Comparison of ENCODE assay signal across 9 cellular contexts in the genomic region with DNA sequence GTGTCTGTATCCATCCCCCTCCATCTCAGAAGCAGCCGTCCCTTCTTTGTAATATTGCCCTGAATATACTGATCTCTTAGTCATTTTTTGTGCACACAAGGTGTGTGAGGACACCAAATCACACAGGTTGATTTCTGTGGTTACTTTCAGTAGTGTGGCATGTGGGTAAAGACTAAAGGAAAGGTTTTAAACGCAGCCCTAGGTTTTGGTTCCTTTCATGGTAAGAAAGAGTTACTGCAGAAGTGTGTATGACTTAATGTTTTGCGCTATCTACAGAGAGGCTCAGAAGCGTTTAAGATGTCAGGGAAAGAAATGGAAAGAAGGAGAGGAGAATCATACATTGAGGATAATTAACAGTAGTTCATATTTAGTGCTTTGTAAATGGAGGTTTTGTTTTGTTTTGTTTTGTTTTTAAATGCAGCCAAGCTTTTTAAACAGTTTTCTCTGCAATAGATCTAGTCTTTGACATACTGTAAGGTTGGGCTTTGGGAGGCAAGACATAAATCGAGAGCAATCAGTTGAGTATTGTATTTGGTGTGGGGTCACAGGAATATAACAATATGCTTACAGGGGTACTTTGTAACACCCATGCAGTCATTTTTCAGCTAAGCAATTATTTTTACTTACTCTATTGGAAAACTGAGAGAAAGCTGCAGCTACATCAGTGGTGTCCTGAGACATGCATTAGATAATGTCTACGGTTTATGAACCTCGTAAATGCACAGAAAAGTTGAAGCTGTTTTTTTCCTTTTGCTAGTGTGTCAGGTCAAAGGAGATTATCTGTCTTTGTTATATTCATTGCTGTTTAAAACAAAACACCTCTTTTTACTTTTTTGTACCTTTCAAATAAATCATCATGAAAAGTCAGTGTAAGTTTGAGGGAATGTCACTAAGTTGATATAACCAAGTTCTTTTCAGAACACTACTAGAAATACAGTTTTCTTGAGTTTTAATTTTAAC. TPM values are rescaled to one million over a fixed set of nuclear protein-coding genes. Genes with fewer than 3 reads are reported as not detected.
A peak's percentile ranks its signal among the peaks of the same experiment; 100 is the strongest.
DNase-seq lines count a peak whose midpoint lies in the region; ATAC-seq and TF ChIP-seq lines count a peak whose summit lies in the region.
"Had no signal": no experiment of that assay in that cellular context is flagged by ENCODE, and none has a peak within 500 bp of the region (broad histone marks: within the 10 kb centered on the region; RNA-seq: fewer than 3 reads in every experiment).

No MANE protein-coding gene starts in this region.

- TF ChIP-seq CTCF in esophagus muscularis mucosa (IDR thresholded peaks at IDR 0.05): no peak

- H3K9ac ChIP-seq in skeletal muscle tissue (ENCODE audit: low read depth in 1 of 3, low read length in 3 of 3): peak overlapping the region in 1 of 3 donors; percentile 42

- H3K9me3 ChIP-seq in esophagus muscularis mucosa (no peaks in the 10 kb centered on the region), skeletal muscle tissue (ENCODE audit: control insufficient read depth in 3 of 3, low read length in 3 of 3) (no peaks in the 10 kb centered on the region)

- peak; percentile 50 for DNase-seq in DMS 273 (lab: John Stamatoyannopoulos, UW; ENCODE audit: unreplicated experiment)
- no peak for DNase-seq in DMS 273 treated with DMSO at 0.1 percent for 48 hours (lab: John Stamatoyannopoulos, UW)
- DNase-seq in NCI-H69 (lab: John Stamatoyannopoulos, UW): peak; percentile 50
- DNase-seq in esophagus muscularis mucosa (ENCODE audit: extremely low spot score): no peak

- ATAC-seq in GM21367 (IDR thresholded peaks at IDR 0.05; ENCODE audit: unreplicated experiment) (no peak), HG03342 (IDR thresholded peaks at IDR 0.05; ENCODE audit: unreplicated experiment) (no peak), GM21390 (IDR thresholded peaks at IDR 0.05; ENCODE audit: unreplicated experiment) (no peak)

- WGBS in esophagus muscularis mucosa: 49% methylated on average over 7 of the region's 7 CpGs

- H3K36me3 ChIP-seq in esophagus muscularis mucosa: no peaks in the 10 kb centered on the region
- H3K36me3 ChIP-seq in skeletal muscle tissue (ENCODE audit: control insufficient read depth in 3 of 3, insufficient read depth in 3 of 3, low read length in 3 of 3): no peaks in the 10 kb centered on the region

- no peak for TF ChIP-seq EP300 in esophagus muscularis mucosa (IDR thresholded peaks at IDR 0.05)

- intact Hi-C loops in esophagus muscularis mucosa (cut with DNase I): loop anchor here (10.0 kb wide), 1 partner anchor 851 kb away; no protein-coding TSS in a partner anchor

- H3K27ac ChIP-seq in esophagus muscularis mucosa (replicated peaks in 1 of 4) (peak overlapping the region; percentile 79 to 92 (median 87)), skeletal muscle tissue (ENCODE audit: low read depth, low read length) (no peak overlapping the region)
- H3K27ac ChIP-seq: 22Rv1 had no signal

- peak overlapping the region; percentile 84 to 95 (median 92) for H3K4me3 ChIP-seq in esophagus muscularis mucosa
- peak overlapping the region; percentile 81 for H3K4me3 ChIP-seq in skeletal muscle tissue (ENCODE audit: low read length in 3 of 3)

- H3K27me3 ChIP-seq in esophagus muscularis mucosa (no peaks in the 10 kb centered on the region), skeletal muscle tissue (ENCODE audit: control insufficient read depth in 3 of 3, insufficient read depth in 3 of 3, low read length in 3 of 3) (peaks cover 0 to 3% (median 0%) of the 10 kb centered on the region in 3 donors)

- no peak for TF ChIP-seq POLR2A in esophagus muscularis mucosa (IDR thresholded peaks at IDR 0.05; ENCODE audit: low read depth)

- H3K4me1 ChIP-seq in esophagus muscularis mucosa (peaks cover 11 to 42% (median 34%) of the 10 kb centered on the region in 4 donors), skeletal muscle tissue (ENCODE audit: control insufficient read depth in 3 of 3, insufficient read depth in 3 of 3, low read length in 3 of 3) (peaks cover 7 to 13% (median 9%) of the 10 kb centered on the region in 3 donors)

RNA-seq across cellular contexts. Expression of a gene that starts 1.9 kb away (rescaled TPM):
- total RNA-seq in esophagus muscularis mucosa (10 to 100 TPM; 21.0 to 30.8 (median 25.0) TPM), skeletal muscle tissue (23.5 TPM)

Comparison
In these comparisons a context has a peak if more than half of its experiments do, and no peak if none do; other contexts are left out.
1. DNase-seq: peak in DMS 273 (single experiment) and NCI-H69 (single experiment); none in DMS 273 treated with DMSO at 0.1 percent for 48 hours (single experiment) and esophagus muscularis mucosa (single experiment).